Comparison of ENCODE assay signal across 10 cellular contexts in the genomic region with DNA sequence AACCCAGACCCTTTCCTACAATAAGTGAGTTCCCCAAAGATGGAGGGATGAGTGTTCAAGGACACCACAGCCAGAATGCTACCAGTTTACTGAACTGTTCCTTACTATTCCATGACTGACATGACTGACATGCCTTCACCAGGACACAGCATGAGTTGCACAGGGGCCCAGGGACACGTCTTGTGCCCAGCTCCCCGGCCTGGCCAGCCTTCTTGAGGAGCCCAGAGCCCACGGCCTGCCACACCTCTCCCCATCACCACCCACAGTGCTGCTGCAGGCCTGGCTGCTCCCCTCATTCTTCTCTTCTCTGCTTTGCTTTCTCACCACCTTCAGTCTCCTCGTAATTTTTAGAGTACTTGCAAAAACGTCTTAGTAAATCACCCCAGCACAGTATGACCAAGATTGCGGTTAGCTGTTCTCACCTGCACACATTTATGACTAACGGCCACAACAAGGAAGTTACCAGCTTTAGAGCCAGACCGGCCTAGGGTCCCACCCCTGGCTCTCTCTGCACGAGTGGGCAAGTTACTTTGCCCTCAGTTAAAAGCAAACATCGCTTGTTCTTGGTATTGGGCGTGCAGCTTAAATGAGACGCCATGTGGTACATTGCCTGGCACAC. TPM values are rescaled to one million over a fixed set of nuclear protein-coding genes. Genes with fewer than 3 reads are reported as not detected.
DNase-seq lines count a peak whose midpoint lies in the region; ATAC-seq and TF ChIP-seq lines count a peak whose summit lies in the region.
"Had no signal": no experiment of that assay in that cellular context is flagged by ENCODE, and none has a peak within 500 bp of the region (broad histone marks: within the 10 kb centered on the region; RNA-seq: fewer than 3 reads in every experiment).

No MANE protein-coding gene starts in this region.

- no peak for DNase-seq in activated T-cell treated with anti-CD3 and anti-CD28 coated beads, Interleukin-2, amount 50 U/mL, for 24 hours
- no peak for DNase-seq in activated T-cell treated with anti-CD3 and anti-CD28 coated beads, Interleukin-2, amount 50 U/mL, for 1 hour
- DNase-seq in stimulated activated naive CD8-positive, alpha-beta T cell treated with anti-CD3 and anti-CD28 coated beads, Interleukin-15, amount 100 ng/mL, for 72 hours = no peak
- DNase-seq in stimulated activated CD4-positive, alpha-beta T cell treated with anti-CD3 and anti-CD28 coated beads, Interleukin-4, amount 100 ng/mL, for 1 hour = no peak
- DNase-seq in NCI-H1105 (lab: John Stamatoyannopoulos, UW) = no peak
- no peak for DNase-seq in NCI-H1930 (lab: John Stamatoyannopoulos, UW)
- DNase-seq: NCI-H1092 had no signal

- no peaks in the 10 kb centered on the region for H3K9me3 Mint-ChIP-seq in activated T-cell treated with anti-CD3 and anti-CD28 coated beads, Interleukin-2, amount 50 U/mL, for 24 hours
- peaks cover 7 to 30% (median 17%) of the 10 kb centered on the region in 5 experiments for H3K9me3 Mint-ChIP-seq in brain
- no peaks in the 10 kb centered on the region for H3K9me3 Mint-ChIP-seq in stimulated activated naive CD8-positive, alpha-beta T cell treated with anti-CD3 and anti-CD28 coated beads, Interleukin-15, amount 100 ng/mL, for 72 hours

- TF ChIP-seq CTCF in brain (conservative IDR thresholded peaks at IDR 0.05) = no peak

- peaks cover 44% of the 10 kb centered on the region for H3K36me3 Mint-ChIP-seq in activated T-cell treated with anti-CD3 and anti-CD28 coated beads, Interleukin-2, amount 50 U/mL, for 24 hours (ENCODE audit: low read depth)
- peaks cover 84% of the 10 kb centered on the region for H3K36me3 Mint-ChIP-seq in brain

- no peaks in the 10 kb centered on the region for H3K27me3 Mint-ChIP-seq in activated T-cell treated with anti-CD3 and anti-CD28 coated beads, Interleukin-2, amount 50 U/mL, for 24 hours
- peaks cover 2% of the 10 kb centered on the region for H3K27me3 Mint-ChIP-seq in brain
- H3K27me3 Mint-ChIP-seq in stimulated activated naive CD8-positive, alpha-beta T cell treated with anti-CD3 and anti-CD28 coated beads, Interleukin-15, amount 100 ng/mL, for 72 hours = no peaks in the 10 kb centered on the region

- peaks cover 26% of the 10 kb centered on the region for H3K4me1 Mint-ChIP-seq in activated T-cell treated with anti-CD3 and anti-CD28 coated beads, Interleukin-2, amount 50 U/mL, for 24 hours (ENCODE audit: low read depth)
- peaks cover 17% of the 10 kb centered on the region for H3K4me1 Mint-ChIP-seq in brain
- peaks cover 28% of the 10 kb centered on the region for H3K4me1 Mint-ChIP-seq in stimulated activated naive CD8-positive, alpha-beta T cell treated with anti-CD3 and anti-CD28 coated beads, Interleukin-15, amount 100 ng/mL, for 72 hours

- no peak overlapping the region for H3K4me3 Mint-ChIP-seq in activated T-cell treated with anti-CD3 and anti-CD28 coated beads, Interleukin-2, amount 50 U/mL, for 24 hours
- no peak overlapping the region for H3K4me3 Mint-ChIP-seq in brain
- H3K4me3 Mint-ChIP-seq in stimulated activated naive CD8-positive, alpha-beta T cell treated with anti-CD3 and anti-CD28 coated beads, Interleukin-15, amount 100 ng/mL, for 72 hours = no peak overlapping the region

- H3K27ac Mint-ChIP-seq in activated T-cell treated with anti-CD3 and anti-CD28 coated beads, Interleukin-2, amount 50 U/mL, for 24 hours = peak overlapping the region; percentile 8
- peak overlapping the region in 4 of 5 experiments; percentile 4 to 75 (median 52) for H3K27ac Mint-ChIP-seq in brain
- peak overlapping the region in 1 of 2 donors; percentile 0 for H3K27ac Mint-ChIP-seq in stimulated activated naive CD8-positive, alpha-beta T cell treated with anti-CD3 and anti-CD28 coated beads, Interleukin-15, amount 100 ng/mL, for 72 hours

- ATAC-seq in HG03095 (IDR thresholded peaks at IDR 0.05; ENCODE audit: unreplicated experiment) = peak; percentile 89
- peak; percentile 70 for ATAC-seq in stimulated activated naive CD8-positive, alpha-beta T cell treated with anti-CD3 and anti-CD28 coated beads, Interleukin-15, amount 100 ng/mL, for 72 hours
- ATAC-seq: left lobe of liver had no signal

RNA-seq across cellular contexts. Expression of gene PPP2R5E, which starts 18.5 kb away (rescaled TPM):
- 28.2 TPM for polyA plus RNA-seq in brain (ENCODE audit: insufficient read depth, low read depth, low replicate concordance)
